Comparison of ENCODE assay signal across 8 cellular contexts in genomic region chr17:19003966-19004600, GRCh38. TPM values are rescaled to one million over a fixed set of nuclear protein-coding genes. Genes with fewer than 3 reads are reported as not detected.
A peak's percentile ranks its signal among the peaks of the same experiment; 100 is the strongest.
DNase-seq lines count a peak whose midpoint lies in the region; ATAC-seq lines count a peak whose summit lies in the region.

No MANE protein-coding gene starts in this region.

- no peaks in the 10 kb centered on the region for H3K4me1 ChIP-seq in muscle layer of colon (ENCODE audit: insufficient read depth, low read length)

- H3K27ac ChIP-seq in muscle layer of colon (ENCODE audit: low read depth, low read length): peak overlapping the region; percentile 58

- H3K36me3 ChIP-seq in muscle layer of colon (ENCODE audit: insufficient read depth, low read length): no peaks in the 10 kb centered on the region

- no peaks in the 10 kb centered on the region for H3K9me3 ChIP-seq in muscle layer of colon (ENCODE audit: low read length)

- peak; percentile 57 for DNase-seq in AG08395 (ENCODE audit: low spot score)
- no peak for DNase-seq in Jurkat, Clone E6-1 (ENCODE audit: low read depth, low spot score)
- DNase-seq in activated CD4-positive, alpha-beta T cell treated with anti-CD3 and anti-CD28 coated beads, Interleukin-2, amount 50 U/mL, for 24 hours (ENCODE audit: low read depth in 1 of 2, low spot score in 1 of 2): peak; percentile 33 to 37
- DNase-seq in effector CD8-positive, alpha-beta T cell (lab: John Stamatoyannopoulos, UW): peak; percentile 58
- peak; percentile 55 to 72 (median 64) for DNase-seq in stimulated activated naive CD4-positive, alpha-beta T cell (lab: John Stamatoyannopoulos, UW)

- no peak overlapping the region for H3K9ac ChIP-seq in muscle layer of colon (ENCODE audit: low read length)

- ATAC-seq in GM19452 (IDR thresholded peaks at IDR 0.05; ENCODE audit: unreplicated experiment) (peak; percentile 11), GM19324 (IDR thresholded peaks at IDR 0.05; ENCODE audit: low FRiP score, unreplicated experiment) (no peak)

- H3K4me3 ChIP-seq in Jurkat, Clone E6-1 (ENCODE audit: low read length): peak overlapping the region; percentile 56
- peak overlapping the region; percentile 41 to 54 for H3K4me3 ChIP-seq in muscle layer of colon (ENCODE audit: low read depth in 1 of 2, low read length in 2 of 2)

- no peaks in the 10 kb centered on the region for H3K27me3 ChIP-seq in muscle layer of colon (ENCODE audit: control insufficient read depth in 1 of 2, insufficient read depth in 2 of 2, low read length in 2 of 2)

RNA-seq across cellular contexts. Expression of gene FAM83G, which starts 0.5 kb away (rescaled TPM):
- 5.0 TPM for polyA plus RNA-seq in Jurkat, Clone E6-1 (2012; ENCODE audit: insufficient read depth, insufficient read length)

RNA-seq across cellular contexts. Expression of gene GRAP, which starts 42.7 kb away (rescaled TPM):
- polyA plus RNA-seq in Jurkat, Clone E6-1 (2012; ENCODE audit: insufficient read depth, insufficient read length): 14.6 TPM

RNA-seq across cellular contexts. Expression of gene SLC5A10, which starts 52.1 kb away (rescaled TPM):
- 0.39 TPM for polyA plus RNA-seq in Jurkat, Clone E6-1 (2012; ENCODE audit: insufficient read depth, insufficient read length)
